ENCODE assay signal across 8 cellular contexts in the genomic region with DNA sequence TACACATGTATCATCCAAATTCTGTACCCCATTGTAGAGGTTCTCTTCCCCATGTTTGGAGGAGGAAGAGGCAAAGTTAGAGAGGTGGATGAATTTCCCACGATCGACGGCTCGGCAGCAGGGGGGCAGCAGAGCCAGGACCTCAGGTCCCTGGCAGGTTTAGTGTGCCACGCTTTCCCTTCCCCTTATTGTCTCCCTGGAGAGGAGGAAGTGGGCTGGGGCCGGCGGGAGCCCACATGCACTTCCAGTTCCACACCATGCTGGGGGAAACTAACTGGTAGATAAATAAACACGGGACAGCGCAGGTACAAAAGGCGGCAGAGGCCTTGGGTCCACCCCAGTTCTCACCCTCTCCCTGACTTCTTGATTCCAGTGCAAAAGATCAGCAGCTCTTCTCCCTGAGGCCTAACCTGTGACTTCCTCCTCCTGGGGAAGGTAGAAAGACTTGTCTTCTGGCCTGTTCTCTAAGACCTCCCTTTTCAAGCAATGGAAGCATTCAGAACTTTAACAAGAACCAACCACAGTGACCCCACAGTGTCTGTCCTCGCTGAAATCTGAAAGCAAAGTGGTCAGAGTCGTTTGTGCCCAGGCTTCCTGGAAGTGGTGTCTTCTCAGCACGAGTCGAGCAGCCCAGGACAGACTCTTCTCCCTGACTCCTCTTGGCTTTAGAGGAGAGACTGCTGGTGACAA.
A peak's percentile ranks its signal among the peaks of the same experiment; 100 is the strongest.
DNase-seq lines count a peak whose midpoint lies in the region; ATAC-seq, FAIRE-seq and TF ChIP-seq lines count a peak whose summit lies in the region.

No MANE protein-coding gene starts in this region.

- H3K4me1 ChIP-seq in OCI-LY1 (ENCODE audit: insufficient read depth, low read length, severe bottlenecking) (peaks cover 30% of the 10 kb centered on the region), neutrophil (ENCODE audit: control insufficient read depth in 1 of 2, insufficient read depth in 1 of 2, low read depth in 1 of 2, low read length in 1 of 2) (peaks cover 97% of the 10 kb centered on the region in 2 experiments)

- H3K27ac ChIP-seq in OCI-LY1 (ENCODE audit: low read depth, low read length, poor library complexity, severe bottlenecking) (no peak overlapping the region), neutrophil (peak overlapping the region; percentile 100)

- H4K20me1 ChIP-seq in OCI-LY1 (ENCODE audit: insufficient read depth, low read length), result no peaks in the 10 kb centered on the region

- DNase-seq in ELR (ENCODE audit: low read depth), result peak; percentile 8
- DNase-seq in effector memory CD8-positive, alpha-beta T cell, result no peak
- no peak for DNase-seq in RKO (ENCODE audit: low spot score)
- no peak for DNase-seq in DMS53 treated with DMSO at 0.1 percent for 48 hours (lab: John Stamatoyannopoulos, UW; ENCODE audit: unreplicated experiment)
- DNase-seq in H54 (ENCODE audit: insufficient read length, low spot score), result no peak

- no peak overlapping the region for H3K4me3 ChIP-seq in OCI-LY1 (ENCODE audit: low read depth, low read length, poor library complexity, severe bottlenecking)
- H3K4me3 ChIP-seq in neutrophil (ENCODE audit: low read depth in 1 of 2, low read length in 1 of 2), result peak overlapping the region; percentile 67 to 69

- H3K4me1 Mint-ChIP-seq in effector memory CD8-positive, alpha-beta T cell (ENCODE audit: low read depth in 2 of 2), result peaks cover 37 to 49% of the 10 kb centered on the region in 2 donors

- no peak for TF ChIP-seq CTCF in OCI-LY1 (IDR thresholded peaks at IDR 0.05; ENCODE audit: low read length)
- peak; percentile 36 for TF ChIP-seq CTCF in neutrophil (IDR thresholded peaks at IDR 0.05)

- no peaks in the 10 kb centered on the region for H3K79me2 ChIP-seq in OCI-LY1 (ENCODE audit: insufficient read depth, low read length)

- H3K9me2 ChIP-seq in OCI-LY1 (ENCODE audit: low read depth, low read length), result no peaks in the 10 kb centered on the region

- H3K36me3 Mint-ChIP-seq in effector memory CD8-positive, alpha-beta T cell (ENCODE audit: insufficient read depth), result peaks cover 4% of the 10 kb centered on the region

- TF ChIP-seq POLR2A in H54 (IDR thresholded peaks at IDR 0.05; ENCODE audit: low read depth, low read length), result no peak

- peak overlapping the region; percentile 38 to 53 for H3K4me3 Mint-ChIP-seq in effector memory CD8-positive, alpha-beta T cell

- H3K27me3 Mint-ChIP-seq in effector memory CD8-positive, alpha-beta T cell, result no peaks in the 10 kb centered on the region

- H3K36me3 ChIP-seq in OCI-LY1 (ENCODE audit: insufficient read depth, low read length) (no peaks in the 10 kb centered on the region), neutrophil (no peaks in the 10 kb centered on the region)

- ATAC-seq in effector memory CD8-positive, alpha-beta T cell (replicated peaks), result peak; percentile 6
- ATAC-seq in GM18502 (IDR thresholded peaks at IDR 0.05; ENCODE audit: poor library complexity, unreplicated experiment), result no peak

- FAIRE-seq in H54 (lab: Jason Lieb, UNC), result no peak

- H3K9me3 ChIP-seq in OCI-LY1 (ENCODE audit: low read length), result no peaks in the 10 kb centered on the region
- H3K9me3 ChIP-seq in neutrophil, result no peaks in the 10 kb centered on the region

- H3F3A ChIP-seq in OCI-LY1 (ENCODE audit: insufficient read depth, low read length), result no peaks in the 10 kb centered on the region

- H3K27ac Mint-ChIP-seq in effector memory CD8-positive, alpha-beta T cell, result peak overlapping the region; percentile 75 to 91

- peak overlapping the region; percentile 11; the same call in 1 of the 2 replicates for H3K9ac ChIP-seq in OCI-LY1 (ENCODE audit: low read length)

- H2AFZ ChIP-seq in OCI-LY1 (ENCODE audit: low read length), result peak overlapping the region; percentile 91

- no peaks in the 10 kb centered on the region; the same call in 1 of the 2 replicates for H3K27me3 ChIP-seq in OCI-LY1 (ENCODE audit: insufficient read depth, low read length)
- no peaks in the 10 kb centered on the region for H3K27me3 ChIP-seq in neutrophil

- no peaks in the 10 kb centered on the region for H3K9me3 Mint-ChIP-seq in effector memory CD8-positive, alpha-beta T cell

- peak overlapping the region; percentile 6; the same call in 1 of the 2 replicates for H3K4me2 ChIP-seq in OCI-LY1 (ENCODE audit: low read length)
